Comparison of ENCODE assay signal across 8 cellular contexts in the genomic region with DNA sequence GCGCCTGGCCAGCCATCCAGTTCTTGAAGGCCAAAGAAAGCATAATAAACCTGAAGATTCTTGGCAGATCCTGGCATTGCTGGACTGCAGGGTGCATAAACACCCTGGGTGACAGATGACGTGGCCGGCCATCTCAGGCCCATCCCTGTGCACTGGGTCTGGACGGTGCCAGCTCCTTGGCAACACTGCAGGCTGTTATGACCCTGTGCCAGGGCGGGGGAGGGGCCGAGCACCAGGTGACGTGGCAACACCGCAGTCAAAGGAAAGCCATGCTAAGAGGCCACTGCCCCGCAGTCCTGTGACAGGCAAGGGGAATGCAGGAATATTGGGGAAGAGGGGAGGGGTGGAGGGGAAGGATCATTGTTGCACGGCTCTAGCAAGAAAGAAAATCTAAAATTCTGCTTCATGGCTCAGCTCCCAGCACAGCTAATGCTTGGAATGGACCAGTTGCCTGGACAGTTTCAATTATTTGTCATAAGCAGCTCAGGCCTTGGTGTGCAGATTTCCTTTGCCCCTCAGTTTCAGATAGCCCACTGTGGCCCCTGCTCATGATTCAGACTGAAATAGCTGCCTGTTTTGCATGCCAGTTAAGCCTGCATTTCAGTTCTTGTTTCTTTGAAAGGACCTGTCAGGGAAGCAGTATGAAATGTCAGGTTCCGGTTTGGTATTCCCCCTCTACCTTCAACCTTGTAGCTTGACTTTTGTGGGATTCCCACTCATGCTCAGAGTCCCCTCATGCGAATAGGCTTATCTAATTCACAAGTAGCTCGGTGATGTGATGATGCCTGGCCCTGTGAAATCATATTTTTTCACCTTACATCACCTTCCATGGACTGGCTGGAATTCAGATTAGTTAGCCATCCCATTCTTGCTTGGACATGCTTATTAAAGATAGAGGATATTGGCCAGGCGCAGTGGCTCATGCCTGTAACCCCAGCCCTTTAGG. TPM values are rescaled to one million over a fixed set of nuclear protein-coding genes. Genes with fewer than 3 reads are reported as not detected.
A peak's percentile ranks its signal among the peaks of the same experiment; 100 is the strongest.
DNase-seq lines count a peak whose midpoint lies in the region; ATAC-seq and TF ChIP-seq lines count a peak whose summit lies in the region.

No MANE protein-coding gene starts in this region.

- no peak overlapping the region for H3K4me3 Mint-ChIP-seq in Calu3 (ENCODE audit: low read depth, unreplicated experiment)

- CTCF ChIA-PET in Calu3 (lab: Charles Lee) = interaction anchor here (0.7 kb wide), 2 partner anchors 442 to 1055 kb away, joined by 3 to 5 read pairs; no protein-coding TSS in a partner anchor

- TF ChIP-seq CTCF in Calu3 (IDR thresholded peaks at IDR 0.05; ENCODE audit: unreplicated experiment) (no peak), ovary (IDR thresholded peaks at IDR 0.05) (no peak)

- no peak for TF ChIP-seq EP300 in ovary (IDR thresholded peaks at IDR 0.05)

- H3K4me3 ChIP-seq in skeletal muscle satellite cell (ENCODE audit: low read length) (no peak overlapping the region), ovary (no peak overlapping the region)

- no peak for TF ChIP-seq POLR2A in ovary (IDR thresholded peaks at IDR 0.05)

- H3K27me3 Mint-ChIP-seq in Calu3 (ENCODE audit: unreplicated experiment) = no peaks in the 10 kb centered on the region

- ATAC-seq in GM19324 (IDR thresholded peaks at IDR 0.05; ENCODE audit: low FRiP score, unreplicated experiment) (peak; percentile 90), HG03139 (IDR thresholded peaks at IDR 0.05; ENCODE audit: unreplicated experiment) (peak; percentile 74), SK-N-SH treated with all-trans-retinoic acid at 6 μM for 48 hours (peak; percentile 75), left cardiac atrium (peak; percentile 99)

- no peak overlapping the region for H3K27ac ChIP-seq in ovary

- H3K9me3 Mint-ChIP-seq in Calu3 (ENCODE audit: low read depth, unreplicated experiment) = no peaks in the 10 kb centered on the region

- no peak overlapping the region for H3K9ac ChIP-seq in skeletal muscle satellite cell (ENCODE audit: low read depth, low read length)

- 69 to 73% (median 69%) methylated on average over 14 of the region's 14 CpGs for WGBS in ovary, 3 donors

- BruUV-seq in Calu3 (replicated peaks; lab: Mats Ljungman, UMichigan) = no TSS peak

- H3K4me2 ChIP-seq in skeletal muscle satellite cell (ENCODE audit: low read length) = peak overlapping the region; percentile 46

- H3K4me1 ChIP-seq in skeletal muscle satellite cell (ENCODE audit: control insufficient read depth, insufficient read depth, low read length) = peaks cover 11% of the 10 kb centered on the region
- no peaks in the 10 kb centered on the region for H3K4me1 ChIP-seq in ovary (ENCODE audit: insufficient read depth)

- H3K9me3 ChIP-seq in skeletal muscle satellite cell (replicated peaks; ENCODE audit: low read length) (no peaks in the 10 kb centered on the region), ovary (no peaks in the 10 kb centered on the region)

- no peaks in the 10 kb centered on the region for H3K4me1 Mint-ChIP-seq in Calu3 (ENCODE audit: low read depth, unreplicated experiment)

- DNase-seq in Calu3 = peak; percentile 44
- DNase-seq in left cardiac atrium = peak; percentile 74
- DNase-seq in ovary = no peak
- DNase-seq in NOMO-1 (lab: John Stamatoyannopoulos, UW; ENCODE audit: unreplicated experiment in 2 of 2) = no peak

- no peaks in the 10 kb centered on the region for H3K36me3 Mint-ChIP-seq in Calu3 (ENCODE audit: insufficient read depth, unreplicated experiment)

- H3K36me3 ChIP-seq in skeletal muscle satellite cell (ENCODE audit: insufficient read depth, low read length) (no peaks in the 10 kb centered on the region), ovary (no peaks in the 10 kb centered on the region)

- intact Hi-C loops in Calu3 (cut with micrococcal nuclease; ENCODE audit: unreplicated experiment) (no loop called here), left cardiac atrium (cut with DNase I) (no loop called here), ovary (cut with DNase I) (no loop called here)

- no peak overlapping the region for H3K27ac Mint-ChIP-seq in Calu3 (ENCODE audit: unreplicated experiment)

- H3K27me3 ChIP-seq in skeletal muscle satellite cell (ENCODE audit: control insufficient read depth, insufficient read depth, low read length) = peaks cover 2% of the 10 kb centered on the region
- no peaks in the 10 kb centered on the region for H3K27me3 ChIP-seq in ovary

TF ChIP-seq in SK-N-SH treated with all-trans-retinoic acid at 6 μM for 48 hours, 23 proteins besides CTCF, POLR2A, EP300 and RAD21:
- TF ChIP-seq ESRRG (CRISPR knock-in tag; IDR thresholded peaks at IDR 0.05) (no peak), ISL1 (CRISPR knock-in tag; IDR thresholded peaks at IDR 0.05) (no peak)
TF ChIP-seq in SK-N-SH treated with all-trans-retinoic acid at 6 μM for 48 hours: peak in this region for 0.

RNA-seq across cellular contexts. Expression of gene DDX6, which starts 29.7 kb away (rescaled TPM):
- total RNA-seq in Calu3 (2022) (82.4 and 84.3 TPM in 2 replicates), left cardiac atrium (100 to 1,000 TPM; 109 to 115 TPM), ovary (100 to 1,000 TPM in 5 of 7 donors, 10 to 100 TPM in 2; 81.6 to 212 (median 158) TPM)
- 96.3 and 104 TPM in 2 replicates for total RNA-seq in skeletal muscle satellite cell (2012; rRNA removed)
- polyA plus RNA-seq in ovary = 10 to 100 TPM; 33.9 to 80.6 TPM

Comparison
In these comparisons a context has a peak if more than half of its experiments do, and no peak if none do; other contexts are left out.
1. DNase-seq: peak in Calu3 (single experiment) and left cardiac atrium (single experiment); none in ovary (0 of 5) and NOMO-1 (0 of 2).
2. Peak in every context shown above with its lines, with median percentiles within 50 percentile points of each other: ATAC-seq.